Comparison of ENCODE assay signal across 8 cellular contexts in the genomic region with DNA sequence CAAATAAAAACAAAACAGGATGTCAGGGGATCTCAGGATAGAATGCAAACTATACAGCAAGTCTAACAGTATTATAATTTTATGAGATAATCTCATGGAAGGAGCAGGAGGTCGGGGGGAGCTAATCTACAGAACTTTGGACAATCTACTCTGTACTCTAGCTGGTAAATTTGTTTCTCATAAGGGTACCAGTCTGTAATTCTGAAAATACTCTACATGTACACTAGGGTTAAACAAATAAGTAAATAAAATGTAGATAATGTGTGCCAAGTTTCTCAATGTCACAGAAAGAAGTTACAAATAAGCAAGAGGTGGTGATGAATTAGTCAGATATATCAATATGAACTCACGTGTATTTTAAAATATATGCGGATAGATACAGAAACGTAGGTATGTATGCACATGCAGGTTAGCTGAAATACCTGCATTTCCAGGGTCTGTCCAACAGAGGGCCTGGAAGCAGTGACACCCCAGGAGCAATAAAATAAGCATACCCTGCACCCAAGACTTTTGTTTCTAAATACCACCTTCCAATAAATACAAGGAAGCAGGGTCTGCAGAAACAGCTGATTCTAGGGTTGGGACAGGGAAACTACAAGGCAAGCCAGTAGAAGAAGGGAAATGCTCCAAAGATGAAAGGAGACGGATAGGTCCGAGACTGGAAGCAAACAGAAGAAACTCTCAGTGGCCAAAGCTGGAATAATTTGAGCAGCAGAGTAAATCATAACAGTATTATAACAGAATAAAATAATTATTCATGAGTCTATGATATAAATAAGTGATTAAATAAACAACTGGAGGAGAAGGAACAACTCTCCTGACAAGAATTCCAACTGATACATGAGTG. TPM values are rescaled to one million over a fixed set of nuclear protein-coding genes. Genes with fewer than 3 reads are reported as not detected.
DNase-seq lines count a peak whose midpoint lies in the region; ATAC-seq and TF ChIP-seq lines count a peak whose summit lies in the region.

No MANE protein-coding gene starts in this region.

- no peak overlapping the region for H2BK5ac ChIP-seq in mesendoderm (ENCODE audit: low read length)

- ATAC-seq in GM18511 (IDR thresholded peaks at IDR 0.05; ENCODE audit: unreplicated experiment), result peak; percentile 75
- peak; percentile 69 for ATAC-seq in HG03159 (IDR thresholded peaks at IDR 0.05; ENCODE audit: unreplicated experiment)

- H3K4me2 ChIP-seq in mesendoderm (ENCODE audit: low read length), result no peak overlapping the region

- H3K27ac ChIP-seq in mesendoderm (ENCODE audit: low read depth, low read length) (no peak overlapping the region), thyroid gland (no peak overlapping the region)

- H3K9me3 ChIP-seq in thyroid gland, result no peaks in the 10 kb centered on the region

- no peak overlapping the region for H2BK15ac ChIP-seq in mesendoderm (replicated peaks; ENCODE audit: low read depth)

- no peak overlapping the region for H2BK120ac ChIP-seq in mesendoderm (ENCODE audit: low read depth, low read length)

- peaks cover 13% of the 10 kb centered on the region for H3K79me1 ChIP-seq in mesendoderm (ENCODE audit: low read length)

- no peaks in the 10 kb centered on the region for H3K36me3 ChIP-seq in mesendoderm (ENCODE audit: control insufficient read depth, insufficient read depth, low read length)
- H3K36me3 ChIP-seq in thyroid gland, result no peaks in the 10 kb centered on the region

- TF ChIP-seq CTCF in AG09309 (IDR thresholded peaks at IDR 0.05; ENCODE audit: control insufficient read depth, insufficient read depth, low read depth, low read length, missing control alignments) (peak; percentile 80), thyroid gland (IDR thresholded peaks at IDR 0.05) (peak in 5 of 6 experiments; percentile 35 to 56 (median 44))

- no peak overlapping the region for H4K8ac ChIP-seq in mesendoderm (ENCODE audit: low read depth, low read length)

- no peak overlapping the region for H3K9ac ChIP-seq in mesendoderm (ENCODE audit: low read length)

- no peak for DNase-seq in AG09309 (ENCODE audit: low read depth)
- DNase-seq in T-helper 22 cell (ENCODE audit: low read depth), result peak; percentile 21
- DNase-seq in central memory CD4-positive, alpha-beta T cell, result peak; percentile 62
- DNase-seq in mesendoderm, result peak; percentile 54
- peak; percentile 16 to 28 for DNase-seq in thyroid gland
- DNase-seq in NCI-H1436 (lab: John Stamatoyannopoulos, UW), result no peak

- H3K56ac ChIP-seq in mesendoderm (ENCODE audit: low read length), result no peak overlapping the region

- TF ChIP-seq POLR2A in thyroid gland (IDR thresholded peaks at IDR 0.05), result no peak

- no peak overlapping the region for H3K23ac ChIP-seq in mesendoderm (ENCODE audit: low read length)

- no peak overlapping the region for H4K5ac ChIP-seq in mesendoderm (ENCODE audit: low read length)

- H3K18ac ChIP-seq in mesendoderm (ENCODE audit: low read length), result no peak overlapping the region

- no peak overlapping the region for H2AK5ac ChIP-seq in mesendoderm (ENCODE audit: low read length)

- peaks cover 47% of the 10 kb centered on the region for H3K79me2 ChIP-seq in mesendoderm (ENCODE audit: control insufficient read depth, insufficient read depth, low read length)

- H3K4me3 ChIP-seq in AG09309 (ENCODE audit: control insufficient read depth, low read depth, low read length), result peak overlapping the region; percentile 57
- no peak overlapping the region for H3K4me3 ChIP-seq in mesendoderm (ENCODE audit: low read length)
- no peak overlapping the region for H3K4me3 ChIP-seq in thyroid gland (replicated peaks in 1 of 3)

- WGBS in mesendoderm (ENCODE audit: extremely low coverage, insufficient coverage, low lambda C conversion rate), result no CpG with 5 or more reads among the region's 6 CpGs
- whole genome bisulfite sequencing in thyroid gland, 2 donors, result 77 to 83% methylated on average over 6 of the region's 6 CpGs

- intact Hi-C loops in thyroid gland (cut with DNase I), result loop anchor here (10.0 kb wide), 1 partner anchor 109 kb away; no protein-coding TSS in a partner anchor

- H3K4ac ChIP-seq in mesendoderm (ENCODE audit: low read depth, low read length), result no peak overlapping the region

- H3K27me3 ChIP-seq in mesendoderm (ENCODE audit: insufficient read depth, low read length, poor library complexity) (no peaks in the 10 kb centered on the region), thyroid gland (no peaks in the 10 kb centered on the region)

- peaks cover 6% of the 10 kb centered on the region for H3K4me1 ChIP-seq in mesendoderm (ENCODE audit: control insufficient read depth, low read depth, low read length)
- H3K4me1 ChIP-seq in thyroid gland, result no peaks in the 10 kb centered on the region

RNA-seq across cellular contexts. Expression of a gene that starts 27.8 kb away (rescaled TPM):
- polyA plus RNA-seq in mesendoderm (2013, experiment 1 of 2), result 47.3 TPM
- 49.6 TPM for polyA plus RNA-seq in mesendoderm (2013, experiment 2 of 2)
- 1 to 10 TPM in 1 of 4 donors, under 1 TPM in 3; 0.75 to 1.1 (median 0.86) TPM for total RNA-seq in thyroid gland

Comparison
In these comparisons a context has a peak if more than half of its experiments do, and no peak if none do; other contexts are left out.
1. DNase-seq: peak in T-helper 22 cell (single experiment), central memory CD4-positive, alpha-beta T cell (single experiment), mesendoderm (single experiment) and thyroid gland (2 of 2); none in AG09309 (single experiment) and NCI-H1436 (single experiment).